In the genomic region with DNA sequence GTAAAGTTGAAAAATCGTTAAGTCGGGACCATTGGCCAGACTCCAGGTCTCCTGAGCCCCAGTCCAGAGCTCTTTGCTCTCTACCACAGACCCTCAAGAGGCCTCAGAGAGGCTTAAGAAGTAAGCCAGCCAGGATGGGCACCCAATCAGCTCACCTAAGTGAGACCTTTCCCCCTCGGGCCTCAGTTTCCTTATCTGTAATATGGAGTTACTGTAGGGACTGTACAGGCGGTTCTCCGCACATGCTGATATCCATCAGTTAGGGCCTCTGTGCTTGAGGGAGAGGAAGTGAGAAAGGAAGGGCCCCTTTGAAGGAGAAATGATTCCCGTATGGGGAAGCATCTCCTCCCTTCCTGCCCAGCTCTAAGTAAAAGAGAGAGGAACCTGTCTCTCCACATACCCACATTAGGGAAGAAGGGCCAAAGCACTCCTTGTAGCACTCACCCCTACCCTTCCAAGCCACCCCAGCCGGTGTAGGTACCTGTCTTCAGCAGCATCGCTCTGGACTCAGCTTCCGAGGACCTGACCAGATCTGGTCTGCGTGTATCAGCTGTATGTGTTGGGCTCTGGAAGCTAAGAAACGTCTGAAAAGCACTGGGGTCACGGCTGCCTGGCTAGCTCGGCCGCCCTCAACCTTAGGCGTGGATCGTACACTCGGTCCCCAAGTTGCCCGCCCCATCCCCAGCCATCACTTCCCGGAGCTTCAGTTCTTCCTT, we compare ENCODE assay signal across 1 cellular context.
TF ChIP-seq lines count a peak whose summit lies in the region.

No MANE protein-coding gene starts in this region.

TF ChIP-seq in HepG2, 621 proteins besides CTCF, POLR2A, EP300 and RAD21:
- 0 out of 2 replicates have a peak, but pooled peaks have one; percentile 3 for TF ChIP-seq ZMYM3 (CRISPR knock-in tag; IDR thresholded peaks at IDR 0.05)
- no peak for TF ChIP-seq ARID2 (CRISPR knock-in tag; IDR thresholded peaks at IDR 0.05; ENCODE audit: borderline replicate concordance)
- TF ChIP-seq EEA1 (CRISPR knock-in tag; IDR thresholded peaks at IDR 0.05; ENCODE audit: borderline replicate concordance) = peak; percentile 11; the same call in 1 of the 2 replicates
- no peak for TF ChIP-seq NR2F1 (CRISPR knock-in tag; IDR thresholded peaks at IDR 0.05)
- TF ChIP-seq, protein P1, sequence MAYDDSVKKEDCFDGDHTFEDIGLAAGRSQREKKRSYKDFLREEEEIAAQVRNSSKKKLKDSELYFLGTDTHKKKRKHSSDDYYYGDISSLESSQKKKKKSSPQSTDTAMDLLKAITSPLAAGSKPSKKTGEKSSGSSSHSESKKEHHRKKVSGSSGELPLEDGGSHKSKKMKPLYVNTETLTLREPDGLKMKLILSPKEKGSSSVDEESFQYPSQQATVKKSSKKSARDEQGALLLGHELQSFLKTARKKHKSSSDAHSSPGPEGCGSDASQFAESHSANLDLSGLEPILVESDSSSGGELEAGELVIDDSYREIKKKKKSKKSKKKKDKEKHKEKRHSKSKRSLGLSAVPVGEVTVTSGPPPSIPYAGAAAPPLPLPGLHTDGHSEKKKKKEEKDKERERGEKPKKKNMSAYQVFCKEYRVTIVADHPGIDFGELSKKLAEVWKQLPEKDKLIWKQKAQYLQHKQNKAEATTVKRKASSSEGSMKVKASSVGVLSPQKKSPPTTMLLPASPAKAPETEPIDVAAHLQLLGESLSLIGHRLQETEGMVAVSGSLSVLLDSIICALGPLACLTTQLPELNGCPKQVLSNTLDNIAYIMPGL (CRISPR knock-in tag; IDR thresholded peaks at IDR 0.05; ENCODE audit: borderline replicate concordance in 1 of 2, low read depth in 1 of 2) = no peak
- TF ChIP-seq TEAD2 (CRISPR knock-in tag; IDR thresholded peaks at IDR 0.05) = no peak
- TF ChIP-seq ZNF30 (CRISPR knock-in tag; IDR thresholded peaks at IDR 0.05) = 0 out of 2 replicates have a peak, but pooled peaks have one; percentile 44
- TF ChIP-seq, protein P2, sequence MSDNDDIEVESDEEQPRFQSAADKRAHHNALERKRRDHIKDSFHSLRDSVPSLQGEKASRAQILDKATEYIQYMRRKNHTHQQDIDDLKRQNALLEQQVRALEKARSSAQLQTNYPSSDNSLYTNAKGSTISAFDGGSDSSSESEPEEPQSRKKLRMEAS (IDR thresholded peaks at IDR 0.05) = no peak
- TF ChIP-seq SP2 (CRISPR knock-in tag; IDR thresholded peaks at IDR 0.05) = no peak
- 0 out of 2 replicates have a peak, but pooled peaks have one; percentile 5 for TF ChIP-seq ZNF768 (CRISPR knock-in tag; IDR thresholded peaks at IDR 0.05)
- TF ChIP-seq RFX5 (IDR thresholded peaks at IDR 0.05; ENCODE audit: low read depth, low read length) = 0 out of 2 replicates have a peak, but pooled peaks have one; percentile 3
- TF ChIP-seq ZNF326 (CRISPR knock-in tag; IDR thresholded peaks at IDR 0.05; ENCODE audit: borderline replicate concordance) = no peak
- TF ChIP-seq, protein P3, sequence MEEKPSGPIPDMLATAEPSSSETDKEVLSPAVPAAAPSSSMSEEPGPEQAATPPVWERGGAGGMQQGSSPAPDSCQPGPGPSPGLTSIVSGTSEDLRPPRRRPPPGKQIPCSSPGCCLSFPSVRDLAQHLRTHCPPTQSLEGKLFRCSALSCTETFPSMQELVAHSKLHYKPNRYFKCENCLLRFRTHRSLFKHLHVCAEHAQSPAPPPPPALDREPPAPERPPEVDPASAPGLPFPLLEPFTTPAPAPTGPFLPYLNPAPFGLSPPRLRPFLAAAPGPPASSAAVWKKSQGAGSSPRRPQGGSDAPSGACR (CRISPR knock-in tag; IDR thresholded peaks at IDR 0.05) = 0 out of 2 replicates have a peak, but pooled peaks have one; percentile 31
- TF ChIP-seq, protein P4, sequence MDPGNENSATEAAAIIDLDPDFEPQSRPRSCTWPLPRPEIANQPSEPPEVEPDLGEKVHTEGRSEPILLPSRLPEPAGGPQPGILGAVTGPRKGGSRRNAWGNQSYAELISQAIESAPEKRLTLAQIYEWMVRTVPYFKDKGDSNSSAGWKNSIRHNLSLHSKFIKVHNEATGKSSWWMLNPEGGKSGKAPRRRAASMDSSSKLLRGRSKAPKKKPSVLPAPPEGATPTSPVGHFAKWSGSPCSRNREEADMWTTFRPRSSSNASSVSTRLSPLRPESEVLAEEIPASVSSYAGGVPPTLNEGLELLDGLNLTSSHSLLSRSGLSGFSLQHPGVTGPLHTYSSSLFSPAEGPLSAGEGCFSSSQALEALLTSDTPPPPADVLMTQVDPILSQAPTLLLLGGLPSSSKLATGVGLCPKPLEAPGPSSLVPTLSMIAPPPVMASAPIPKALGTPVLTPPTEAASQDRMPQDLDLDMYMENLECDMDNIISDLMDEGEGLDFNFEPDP (CRISPR knock-in tag; conservative IDR thresholded peaks at IDR 0.05) = 0 out of 2 replicates have a peak, but pooled peaks have one; percentile 79
TF ChIP-seq in HepG2: peak in this region for 7.
